20 cellular contexts compared by ENCODE assay signal in the genomic region with DNA sequence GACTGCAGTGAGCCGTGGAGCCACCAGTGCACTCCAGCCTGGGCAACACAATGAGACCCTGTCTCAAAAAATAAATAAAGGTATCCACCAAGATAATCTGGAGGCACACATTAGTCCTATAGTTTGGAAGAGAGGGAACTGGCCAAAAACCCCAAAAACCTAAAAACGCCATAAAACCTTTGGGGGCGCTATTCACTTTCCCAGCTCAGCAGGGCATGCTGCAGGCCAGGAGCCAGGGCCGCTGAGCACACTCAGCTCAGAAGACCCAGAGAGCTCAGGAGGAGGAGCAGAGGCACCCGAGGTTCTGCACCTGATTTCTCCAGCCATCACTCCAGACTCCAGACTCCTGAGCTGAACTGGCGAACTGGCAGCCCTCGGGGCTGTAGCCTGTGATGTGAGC.
A peak's percentile ranks its signal among the peaks of the same experiment; 100 is the strongest.
DNase-seq lines count a peak whose midpoint lies in the region; TF ChIP-seq lines count a peak whose summit lies in the region.
"Had no signal": no experiment of that assay in that cellular context is flagged by ENCODE, and none has a peak within 500 bp of the region (broad histone marks: within the 10 kb centered on the region; RNA-seq: fewer than 3 reads in every experiment).

No MANE protein-coding gene starts in this region.

- no peaks in the 10 kb centered on the region for H3K79me2 ChIP-seq in H9 (ENCODE audit: insufficient read depth, low read length)
- no peaks in the 10 kb centered on the region for H3K79me2 ChIP-seq in SU-DHL-6 (ENCODE audit: insufficient read depth, low read length)

- H4K5ac ChIP-seq in H9 (ENCODE audit: insufficient read length, low read depth, low read length), result no peak overlapping the region

- H2AK5ac ChIP-seq in H9 (ENCODE audit: insufficient read length, low read length), result no peak overlapping the region

- no peaks in the 10 kb centered on the region for H3K79me1 ChIP-seq in H9 (ENCODE audit: insufficient read depth, low read depth, low read length, poor library complexity, severe bottlenecking)

- H3K4me1 Mint-ChIP-seq in H9, result no peaks in the 10 kb centered on the region
- H3K4me1 Mint-ChIP-seq in T-helper 2 cell treated with Interferon-gamma antibody and Interleukin-4, amounts not matched to agents 5 μg/mL and 100 μg/mL, for 36 hours (ENCODE audit: low read depth), result no peaks in the 10 kb centered on the region

- H3K27me3 Mint-ChIP-seq in H9 (ENCODE audit: low read depth), result no peaks in the 10 kb centered on the region
- no peaks in the 10 kb centered on the region for H3K27me3 Mint-ChIP-seq in T-helper 2 cell treated with Interferon-gamma antibody and Interleukin-4, amounts not matched to agents 5 μg/mL and 100 μg/mL, for 36 hours (ENCODE audit: low read depth)

- H3K9me2 ChIP-seq in SU-DHL-6 (replicated peaks; ENCODE audit: insufficient read depth, low read length), result no peaks in the 10 kb centered on the region

- H4K20me1 ChIP-seq in H9 (ENCODE audit: control insufficient read depth, insufficient read depth, insufficient read length) (no peaks in the 10 kb centered on the region), SU-DHL-6 (ENCODE audit: low read depth, low read length) (no peaks in the 10 kb centered on the region)
- H4K20me1 ChIP-seq: BLaER1 had no signal

- H3K4me1 ChIP-seq in H9 (ENCODE audit: insufficient read depth, low read length), result no peaks in the 10 kb centered on the region
- H3K4me1 ChIP-seq: BLaER1 had no signal

- no peak overlapping the region for H3K27ac Mint-ChIP-seq in H9
- no peak overlapping the region for H3K27ac Mint-ChIP-seq in T-helper 2 cell treated with Interferon-gamma antibody and Interleukin-4, amounts not matched to agents 5 μg/mL and 100 μg/mL, for 36 hours
- H3K27ac Mint-ChIP-seq: CD4-positive, alpha-beta T cell had no signal

- H3K27ac ChIP-seq in H9 (ENCODE audit: insufficient read length, low read depth, low read length) (no peak overlapping the region), SU-DHL-6 (ENCODE audit: low read depth, low read length) (no peak overlapping the region)
- H3K27ac ChIP-seq: BLaER1 had no signal

- H3K9me3 Mint-ChIP-seq in H9, result no peaks in the 10 kb centered on the region
- no peaks in the 10 kb centered on the region for H3K9me3 Mint-ChIP-seq in T-helper 2 cell treated with Interferon-gamma antibody and Interleukin-4, amounts not matched to agents 5 μg/mL and 100 μg/mL, for 36 hours
- H3K9me3 Mint-ChIP-seq: CD4-positive, alpha-beta T cell had no signal

- no peak overlapping the region for H4K8ac ChIP-seq in H9 (replicated peaks; ENCODE audit: insufficient read length, low read depth, low read length)

- no peak overlapping the region for H2BK20ac ChIP-seq in H9 (ENCODE audit: low read depth, low read length, poor library complexity, severe bottlenecking)

- no peak overlapping the region for H2BK5ac ChIP-seq in H9 (ENCODE audit: insufficient read length, low read length)

- no peaks in the 10 kb centered on the region for H3K36me3 ChIP-seq in SU-DHL-6 (ENCODE audit: low read length)
- H3K36me3 ChIP-seq: BLaER1, MG63 had no signal

- no peaks in the 10 kb centered on the region for H3K27me3 ChIP-seq in H9 (ENCODE audit: insufficient read depth, low read length)
- no peaks in the 10 kb centered on the region for H3K27me3 ChIP-seq in SU-DHL-6 (ENCODE audit: low read length)
- H3K27me3 ChIP-seq: BLaER1, MG63 had no signal

- no peak overlapping the region for H3K14ac ChIP-seq in H9 (ENCODE audit: insufficient read depth, low read length)

- no peak overlapping the region for H3K4me3 Mint-ChIP-seq in H9
- H3K4me3 Mint-ChIP-seq in T-helper 2 cell treated with Interferon-gamma antibody and Interleukin-4, amounts not matched to agents 5 μg/mL and 100 μg/mL, for 36 hours, result no peak overlapping the region
- H3K4me3 Mint-ChIP-seq: CD4-positive, alpha-beta T cell had no signal

- no CpG with 5 or more reads among the region's 7 CpGs for WGBS in H9 (ENCODE audit: extremely low coverage, insufficient read length, low lambda C conversion rate)

- H3K4me3 ChIP-seq in SU-DHL-6 (ENCODE audit: insufficient read depth, low read length, poor library complexity, severe bottlenecking), result no peak overlapping the region
- no peak overlapping the region for H3K4me3 ChIP-seq in epithelial cell of proximal tubule (ENCODE audit: low read depth, low read length)
- H3K4me3 ChIP-seq: BLaER1, MG63 had no signal

- H3T11ph ChIP-seq in H9 (ENCODE audit: low read length), result no peak overlapping the region

- no peak overlapping the region for H3K23ac ChIP-seq in H9 (ENCODE audit: insufficient read length, low read depth, low read length)

- no peak overlapping the region for H2BK120ac ChIP-seq in H9 (ENCODE audit: low read depth, low read length, poor library complexity, severe bottlenecking)

- H3K9me3 ChIP-seq in H9 (ENCODE audit: control insufficient read depth, low read depth, low read length) (no peaks in the 10 kb centered on the region), SU-DHL-6 (ENCODE audit: insufficient read depth, low read length) (no peaks in the 10 kb centered on the region)
- H3K9me3 ChIP-seq: BLaER1, MG63 had no signal

- H3K9ac ChIP-seq in H9 (ENCODE audit: extremely low read depth, insufficient read length, low read length) (no peak overlapping the region), SU-DHL-6 (ENCODE audit: low read length) (no peak overlapping the region)
- H3K9ac ChIP-seq: BLaER1 had no signal

- H3F3A ChIP-seq in SU-DHL-6 (ENCODE audit: insufficient read depth), result no peaks in the 10 kb centered on the region

- H3K4ac ChIP-seq in H9 (ENCODE audit: low read depth, low read length), result no peak overlapping the region

- no peak overlapping the region for H2AFZ ChIP-seq in H9 (ENCODE audit: low read length)
- peak overlapping the region; percentile 23 for H2AFZ ChIP-seq in SU-DHL-6 (ENCODE audit: low read depth, low read length, severe bottlenecking)

- peak; percentile 54; the same call in 2 of the 3 replicates for TF ChIP-seq CTCF in H9 (conservative IDR thresholded peaks at IDR 0.05)
- TF ChIP-seq CTCF in SU-DHL-6 (IDR thresholded peaks at IDR 0.05; ENCODE audit: insufficient read depth, low read length, poor library complexity, severe bottlenecking), result peak; percentile 12
- peak; percentile 9 for TF ChIP-seq CTCF in epithelial cell of proximal tubule (conservative IDR thresholded peaks at IDR 0.05; ENCODE audit: low read depth, low read length)

- no peak overlapping the region for H3K56ac ChIP-seq in H9 (ENCODE audit: insufficient read length, low read depth, low read length)

- no peak overlapping the region for H3K4me2 ChIP-seq in H9 (ENCODE audit: insufficient read depth, insufficient read length, low read length)
- H3K4me2 ChIP-seq in SU-DHL-6 (ENCODE audit: low read depth, low read length, poor library complexity, severe bottlenecking), result no peak overlapping the region
- H3K4me2 ChIP-seq: BLaER1 had no signal

- peak; percentile 58 for DNase-seq in H9
- DNase-seq in epithelial cell of proximal tubule (ENCODE audit: low read depth), result no peak
- no peak for DNase-seq in stimulated activated naive CD4-positive, alpha-beta T cell treated with Interleukin-2 at 50 U/mL for 16 hours (lab: John Stamatoyannopoulos, UW)
- DNase-seq in T-helper 2 cell treated with Interferon-gamma antibody and Interleukin-4, amounts not matched to agents 5 μg/mL and 100 μg/mL, for 36 hours (ENCODE audit: low spot score), result no peak
- no peak for DNase-seq in H4 (ENCODE audit: low spot score)
- no peak for DNase-seq in NCI-H2196 treated with DMSO at 0.1 percent for 48 hours (lab: John Stamatoyannopoulos, UW; ENCODE audit: unreplicated experiment)
- DNase-seq: CD4-positive, alpha-beta T cell; COR-L47; DMS 273 treated with DMSO at 0.1 percent for 48 hours; DMS79 treated with DMSO at 0.1 percent for 48 hours; MG63; NCI-H1417; NCI-H1694 treated with DMSO at 0.1 percent for 48 hours; NCI-H2081 treated with DMSO at 0.1 percent for 48 hours; NCI-H2171 treated with DMSO at 0.1 percent for 48 hours; NCI-H446; NCI-H526; SIG-M5 had no signal

- no peak overlapping the region for H4K91ac ChIP-seq in H9 (ENCODE audit: insufficient read length, low read depth, low read length)

- H3K23me2 ChIP-seq in H9 (ENCODE audit: insufficient read length, low read depth, low read length, poor library complexity, severe bottlenecking), result no peaks in the 10 kb centered on the region

- no peak overlapping the region for H3K18ac ChIP-seq in H9 (ENCODE audit: insufficient read length, low read depth, low read length)

- no peak overlapping the region for H2BK15ac ChIP-seq in H9 (ENCODE audit: low read depth, low read length)

- peaks cover 0 to 2% (median 0%) of the 10 kb centered on the region in 3 experiments; a peak in 3 of 7 replicates for H3K36me3 Mint-ChIP-seq in H9 (ENCODE audit: insufficient read depth in 1 of 3, low read depth in 3 of 3)
- H3K36me3 Mint-ChIP-seq in T-helper 2 cell treated with Interferon-gamma antibody and Interleukin-4, amounts not matched to agents 5 μg/mL and 100 μg/mL, for 36 hours (ENCODE audit: low read depth), result no peaks in the 10 kb centered on the region

- no peak overlapping the region for H2BK12ac ChIP-seq in H9 (ENCODE audit: insufficient read length, low read depth, low read length)
